Comparison of ENCODE assay signal across 23 cellular contexts in the genomic region with DNA sequence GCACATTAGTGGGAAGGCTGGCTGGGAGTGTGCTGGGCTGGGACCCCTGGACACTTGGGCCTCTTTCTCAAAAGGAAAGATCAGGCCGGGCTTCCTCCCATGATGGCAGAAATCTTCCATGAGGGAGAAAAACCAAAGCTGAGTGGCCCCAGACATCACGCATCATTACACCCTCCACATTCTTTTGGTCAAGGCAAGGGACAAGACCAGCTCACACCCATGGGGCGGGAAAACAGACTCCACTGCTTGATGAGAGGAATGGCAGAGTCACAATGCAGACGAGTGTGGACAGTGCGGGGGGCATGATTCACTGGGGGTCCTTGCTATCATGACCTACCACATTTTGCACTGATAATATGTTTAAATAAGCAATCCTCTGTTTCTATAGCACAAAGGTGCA.
"Had no signal": no experiment of that assay in that cellular context is flagged by ENCODE, and none has a peak within 500 bp of the region (broad histone marks: within the 10 kb centered on the region; RNA-seq: fewer than 3 reads in every experiment).

No MANE protein-coding gene starts in this region.

- H3K36me3 ChIP-seq: WERI-Rb-1 had no signal

- H3K27me3 Mint-ChIP-seq: activated CD4-positive, alpha-beta T cell treated with anti-CD3 and anti-CD28 coated beads, Interleukin-2, amount 10 ng/mL, durations not matched to agents 7 days and 5 days; activated naive CD8-positive, alpha-beta T cell treated with anti-CD3 and anti-CD28 coated beads, Interleukin-2, amount 50 U/mL, for 24 hours had no signal

- H3K27me3 ChIP-seq: esophagus muscularis mucosa, gastrocnemius medialis, sigmoid colon had no signal

- H3K4me3 Mint-ChIP-seq: activated CD4-positive, alpha-beta T cell treated with anti-CD3 and anti-CD28 coated beads, Interleukin-2, amount 10 ng/mL, durations not matched to agents 7 days and 5 days; activated CD8-positive, alpha-beta T cell treated with anti-CD3 and anti-CD28 coated beads, Interleukin-2, amount 10 ng/mL, durations not matched to agents 7 days and 5 days; activated naive CD8-positive, alpha-beta T cell treated with anti-CD3 and anti-CD28 coated beads, Interleukin-2, amount 50 U/mL, for 24 hours; activated T-helper 1 cell treated with anti-CD3 and anti-CD28 coated beads, Interleukin-12 subunit alpha, Interleukin-12 subunit beta, Interleukin-2, Interleukin-4 antibody, amounts not matched to agents 30 ng/mL and 10 ng/mL and 1 ng/mL, durations not matched to agents 14 hours and 24 hours and 36 hours; neural crest cell had no signal

- H3K9me3 ChIP-seq: esophagus muscularis mucosa, gastrocnemius medialis, mucosa of descending colon, sigmoid colon had no signal

- ATAC-seq: activated CD8-positive, alpha-beta T cell treated with anti-CD3 and anti-CD28 coated beads, Interleukin-2, amount 10 ng/mL, durations not matched to agents 7 days and 5 days; activated naive CD8-positive, alpha-beta T cell treated with anti-CD3 and anti-CD28 coated beads, Interleukin-2, amount 50 U/mL, for 24 hours; gastrocnemius medialis; left colon; mucosa of descending colon had no signal

- H3K27ac Mint-ChIP-seq: activated CD4-positive, alpha-beta T cell treated with anti-CD3 and anti-CD28 coated beads, Interleukin-2, amount 10 ng/mL, durations not matched to agents 7 days and 5 days; activated CD8-positive, alpha-beta T cell treated with anti-CD3 and anti-CD28 coated beads, Interleukin-2, amount 10 ng/mL, durations not matched to agents 7 days and 5 days; activated naive CD8-positive, alpha-beta T cell treated with anti-CD3 and anti-CD28 coated beads, Interleukin-2, amount 50 U/mL, for 24 hours; activated T-helper 1 cell treated with anti-CD3 and anti-CD28 coated beads, Interleukin-12 subunit alpha, Interleukin-12 subunit beta, Interleukin-2, Interleukin-4 antibody, amounts not matched to agents 30 ng/mL and 10 ng/mL and 1 ng/mL, durations not matched to agents 14 hours and 24 hours and 36 hours had no signal

- DNase-seq: activated CD4-positive, alpha-beta T cell treated with anti-CD3 and anti-CD28 coated beads, Interleukin-2, amount 10 ng/mL, durations not matched to agents 7 days and 5 days; activated CD4-positive, CD25-positive, alpha-beta regulatory T cell treated with anti-CD3 and anti-CD28 coated beads, Interleukin-2, amount 50 U/mL, for 72 hours; activated CD8-positive, alpha-beta T cell treated with anti-CD3 and anti-CD28 coated beads, Interleukin-2, amount 10 ng/mL, durations not matched to agents 7 days and 5 days; activated gamma-delta T cell; activated naive CD4-positive, alpha-beta T cell treated with anti-CD3 and anti-CD28 coated beads, Interleukin-2, amount 50 U/mL, for 16 hours; activated naive CD8-positive, alpha-beta T cell treated with anti-CD3 and anti-CD28 coated beads, Interleukin-2, amount 50 U/mL, for 24 hours; anterior cingulate cortex; central memory CD4-positive, alpha-beta T cell; effector memory CD4-positive, alpha-beta T cell; gastrocnemius medialis; head of caudate nucleus; islet precursor cell; left colon; mesendoderm; mucosa of descending colon; occipital lobe; sigmoid colon; stimulated activated CD4-positive, alpha-beta T cell treated with anti-CD3 and anti-CD28 coated beads, Interleukin-4, amount 100 ng/mL, for 1 hour; stimulated activated naive CD4-positive, alpha-beta T cell treated with Interleukin-2 at 50 U/mL for 16 hours; WERI-Rb-1 had no signal

- H3K9me3 Mint-ChIP-seq: activated CD4-positive, alpha-beta T cell treated with anti-CD3 and anti-CD28 coated beads, Interleukin-2, amount 10 ng/mL, durations not matched to agents 7 days and 5 days; activated naive CD8-positive, alpha-beta T cell treated with anti-CD3 and anti-CD28 coated beads, Interleukin-2, amount 50 U/mL, for 24 hours; activated T-helper 1 cell treated with anti-CD3 and anti-CD28 coated beads, Interleukin-12 subunit alpha, Interleukin-12 subunit beta, Interleukin-2, Interleukin-4 antibody, amounts not matched to agents 30 ng/mL and 10 ng/mL and 1 ng/mL, durations not matched to agents 14 hours and 24 hours and 36 hours had no signal

- H3K4me3 ChIP-seq: esophagus muscularis mucosa, gastrocnemius medialis, mucosa of descending colon, sigmoid colon had no signal

- H3K27ac ChIP-seq: esophagus muscularis mucosa, gastrocnemius medialis, sigmoid colon, WERI-Rb-1 had no signal
